ENCODE assay signal across 1 cellular context in genomic region chr7:43834463-43835251, GRCh38.
A peak's percentile ranks its signal among the peaks of the same experiment; 100 is the strongest.
TF ChIP-seq lines count a peak whose summit lies in the region.

No MANE protein-coding gene starts in this region.

TF ChIP-seq in K562, 482 proteins besides CTCF, POLR2A, EP300 and RAD21 (continued from another document and continues in another):
- TF ChIP-seq ZBTB40 (IDR thresholded peaks at IDR 0.05) (peak; percentile 74), ZBTB40 (CRISPR knock-in tag; IDR thresholded peaks at IDR 0.05) (no peak), SMARCC2 (IDR thresholded peaks at IDR 0.05; ENCODE audit: low read depth) (no peak), JUNB (CRISPR knock-in tag; conservative IDR thresholded peaks at IDR 0.05) (0 out of 2 replicates have a peak, but pooled peaks have one; percentile 61), MNT (conservative IDR thresholded peaks at IDR 0.05) (peak; percentile 92 to 93), KDM2B (CRISPR knock-in tag; IDR thresholded peaks at IDR 0.05) (no peak), L3MBTL2 (IDR thresholded peaks at IDR 0.05) (peak; percentile 40; the same call in 1 of the 2 replicates), FOXM1 (IDR thresholded peaks at IDR 0.05; ENCODE audit: low read depth) (peak; percentile 73; the same call in 1 of the 2 replicates), FOXM1 (CRISPR knock-in tag; IDR thresholded peaks at IDR 0.05; ENCODE audit: low read depth) (no peak), FOSL1 (tag; conservative IDR thresholded peaks at IDR 0.05) (peak; percentile 85), ZNF408 (CRISPR knock-in tag; IDR thresholded peaks at IDR 0.05; ENCODE audit: low read depth) (no peak), MAX (CRISPR knock-in tag; IDR thresholded peaks at IDR 0.05) (peak; percentile 43; the same call in 1 of the 2 replicates), SIN3A (IDR thresholded peaks at IDR 0.05; ENCODE audit: borderline replicate concordance in 2 of 2, control insufficient read depth in 1 of 2, low read depth in 2 of 2, low read length in 2 of 2) (peak; percentile 21 to 39; a peak in 1 of 4 replicates), ZNF318 (IDR thresholded peaks at IDR 0.05; ENCODE audit: borderline replicate concordance in 1 of 2, low read depth in 1 of 2) (peak in 1 of 2 experiments; percentile 88; a peak in 2 of 4 replicates), ARID4B (CRISPR knock-in tag; IDR thresholded peaks at IDR 0.05) (peak; percentile 52; the same call in 1 of the 2 replicates), ELF2 (CRISPR knock-in tag; IDR thresholded peaks at IDR 0.05) (no peak), ATF7 (IDR thresholded peaks at IDR 0.05) (0 out of 2 replicates have a peak, but pooled peaks have one; percentile 39), IRF2 (CRISPR knock-in tag; IDR thresholded peaks at IDR 0.05) (peak; percentile 98), CXXC5 (CRISPR knock-in tag; IDR thresholded peaks at IDR 0.05) (peak; percentile 22), DMBX1 (CRISPR knock-in tag; IDR thresholded peaks at IDR 0.05; ENCODE audit: borderline replicate concordance) (no peak), AFF4 (CRISPR knock-in tag; IDR thresholded peaks at IDR 0.05) (no peak), JUND (IDR thresholded peaks at IDR 0.05; ENCODE audit: borderline replicate concordance, low read depth, low read length) (peak; percentile 56; the same call in 1 of the 2 replicates), JUND (tag; IDR thresholded peaks at IDR 0.05; ENCODE audit: borderline replicate concordance, low read depth, low read length) (peak; percentile 70; the same call in 2 of the 3 replicates)
